21 cellular contexts compared by ENCODE assay signal in the genomic region with DNA sequence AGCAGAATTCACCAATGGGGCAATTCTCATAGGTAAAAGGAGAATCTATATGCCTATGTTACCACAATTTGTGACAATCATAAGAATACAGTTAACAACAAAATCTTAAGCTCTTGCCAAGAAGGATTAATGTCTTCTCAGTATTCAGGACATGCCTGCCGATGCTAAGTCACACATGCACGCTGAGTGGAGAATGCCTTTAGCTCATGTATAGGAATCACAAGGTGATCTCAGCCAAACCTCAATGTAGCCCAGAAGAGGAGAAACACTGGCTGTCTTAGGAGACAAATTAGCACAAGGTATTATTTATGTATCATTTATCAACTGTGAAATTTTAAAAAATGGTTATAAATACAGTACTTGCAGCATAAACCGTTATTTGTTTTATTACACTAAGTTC. TPM values are rescaled to one million over a fixed set of nuclear protein-coding genes. Genes with fewer than 3 reads are reported as not detected.
DNase-seq lines count a peak whose midpoint lies in the region; ATAC-seq, FAIRE-seq and TF ChIP-seq lines count a peak whose summit lies in the region.
"Had no signal": no experiment of that assay in that cellular context is flagged by ENCODE, and none has a peak within 500 bp of the region (broad histone marks: within the 10 kb centered on the region; RNA-seq: fewer than 3 reads in every experiment).

No MANE protein-coding gene starts in this region.

- H3K27ac ChIP-seq in HUES6 (ENCODE audit: low read depth, low read length) = no peak overlapping the region
- no peak overlapping the region for H3K27ac ChIP-seq in H1 (ENCODE audit: low read depth, low read length)
- H3K27ac ChIP-seq in iPS-20b (ENCODE audit: low read length) = no peak overlapping the region

- H2BK15ac ChIP-seq in H1 (ENCODE audit: low read length) = no peak overlapping the region

- POLR2A ChIA-PET in H1 (lab: Charles Lee; ENCODE audit: partially characterized antibody) (interaction anchor here (1.1 kb wide), 1 partner anchor 17 kb away, joined by 5 read pairs; a partner anchor contains a TSS), T-cell (lab: Charles Lee) (no interaction called here)

- WGBS in H1 (ENCODE audit: extremely low coverage in 1 of 2, insufficient coverage in 1 of 2, insufficient read length in 1 of 2, insufficient replicate concordance in 2 of 2, low coverage in 1 of 2, low lambda C conversion rate in 2 of 2, missing lambda C conversion rate in 1 of 2), 2 experiments = 60% methylated on average over 3 of the region's 3 CpGs; no CpG with 5 or more reads in 1 of the 2 experiments

- no peak overlapping the region for H4K5ac ChIP-seq in H1 (ENCODE audit: insufficient read length, low read depth, low read length)

- no peak overlapping the region for H3K23ac ChIP-seq in H1 (ENCODE audit: insufficient read length)

- no peak overlapping the region for H2AK5ac ChIP-seq in H1 (ENCODE audit: low read depth, low read length)

- H3K36me3 ChIP-seq in ES-I3 (ENCODE audit: insufficient read depth, low read length) (no peaks in the 10 kb centered on the region), HUES6 (ENCODE audit: control insufficient read depth, insufficient read depth, low read length) (no peaks in the 10 kb centered on the region; the same call in 1 of the 2 replicates), H1 (ENCODE audit: control insufficient read depth in 2 of 4, insufficient read depth in 4 of 4, low read length in 3 of 4) (peaks cover 0 to 13% (median 0%) of the 10 kb centered on the region in 4 experiments; a peak in 2 of 8 replicates), iPS-20b (ENCODE audit: insufficient read depth, low read depth, low read length) (no peaks in the 10 kb centered on the region)

- no peak overlapping the region for H3K14ac ChIP-seq in H1 (ENCODE audit: insufficient read length)

- H3K27me3 ChIP-seq in HUES6 (ENCODE audit: control insufficient read depth, insufficient read depth, low read length) (peaks cover 48% of the 10 kb centered on the region), H1 (replicated peaks in 1 of 4; ENCODE audit: control insufficient read depth in 3 of 4, extremely low read depth in 1 of 4, insufficient read depth in 3 of 4, low read length in 3 of 4) (peaks cover 1 to 14% (median 8%) of the 10 kb centered on the region in 4 experiments; a peak in 6 of 7 replicates), iPS-20b (ENCODE audit: insufficient read depth, low read length) (peaks cover 44% of the 10 kb centered on the region)

- H3K36me3 Mint-ChIP-seq in T-cell = peaks cover 6% of the 10 kb centered on the region

- peaks cover 0 to 6% of the 10 kb centered on the region in 2 experiments for H4K20me1 ChIP-seq in H1 (replicated peaks in 1 of 2; ENCODE audit: control insufficient read depth in 1 of 2, insufficient read depth in 2 of 2, low read length in 2 of 2)

- H2BK120ac ChIP-seq in H1 (replicated peaks; ENCODE audit: low read depth, low read length) = no peak overlapping the region

- no peak for TF ChIP-seq POLR2A in H1 (IDR thresholded peaks at IDR 0.05; ENCODE audit: control extremely low read depth in 1 of 2, low read depth in 2 of 2, low read length in 2 of 2)

- H3K4me1 Mint-ChIP-seq in T-cell = peaks cover 11 to 13% (median 11%) of the 10 kb centered on the region in 3 donors

- H2BK20ac ChIP-seq in H1 (ENCODE audit: low read length) = no peak overlapping the region

- no peak overlapping the region for H4K8ac ChIP-seq in H1 (ENCODE audit: extremely low read depth, insufficient read depth, low read length)

- no peak overlapping the region for H3K18ac ChIP-seq in H1 (ENCODE audit: extremely low read depth, low read length)

- H3K23me2 ChIP-seq in H1 (ENCODE audit: low read depth, low read length) = peaks cover 6% of the 10 kb centered on the region; the same call in 1 of the 2 replicates

- H3K4me2 ChIP-seq in H1 (ENCODE audit: insufficient read depth in 1 of 2, low read depth in 2 of 2, low read length in 2 of 2) = peak overlapping the region; percentile 76 to 87

- no peak for TF ChIP-seq RAD21 in H1 (IDR thresholded peaks at IDR 0.05 in 1 of 2, conservative IDR thresholded peaks at IDR 0.05 in 1 of 2; ENCODE audit: low read depth in 2 of 2, low read length in 2 of 2)

- no peak for TF ChIP-seq CTCF in H1 (IDR thresholded peaks at IDR 0.05; ENCODE audit: control extremely low read depth in 1 of 3, insufficient read depth in 1 of 3, low read depth in 1 of 3, low read length in 3 of 3)

- 0 out of 2 replicates have a peak, but pooled peaks cover 5% of the 10 kb centered on the region for H3K4me1 ChIP-seq in ES-I3 (ENCODE audit: insufficient read depth, low read length)
- no peaks in the 10 kb centered on the region for H3K4me1 ChIP-seq in HUES6 (ENCODE audit: control insufficient read depth, insufficient read depth, low read length)
- H3K4me1 ChIP-seq in H1 (replicated peaks in 1 of 4; ENCODE audit: control insufficient read depth in 3 of 4, insufficient read depth in 4 of 4, low read length in 3 of 4) = peaks cover 0 to 9% (median 2%) of the 10 kb centered on the region in 4 experiments; a peak in 3 of 7 replicates
- no peaks in the 10 kb centered on the region; the same call in 1 of the 2 replicates for H3K4me1 ChIP-seq in iPS-20b (ENCODE audit: insufficient read depth, low read length)

- H3K27me3 Mint-ChIP-seq in T-cell = peaks cover 44 to 69% of the 10 kb centered on the region in 2 donors

- DNase-seq in H1 (ENCODE audit: low read depth in 1 of 2, low spot score in 2 of 2) (no peak), NOMO-1 treated with dmso at 0.1 percent for 144 hours (lab: John Stamatoyannopoulos, UW; ENCODE audit: unreplicated experiment) (no peak), T-cell (no peak)
- DNase-seq in activated CD4-positive, CD25-positive, alpha-beta regulatory T cell treated with anti-CD3 and anti-CD28 coated beads, Interleukin-2, amount 50 U/mL, for 72 hours = no peak
- DNase-seq: CD4-positive, CD25-positive, alpha-beta regulatory T cell; IMR-90; Karpas-422; MM.1S; NCI-H1105; NCI-H1694 treated with DMSO at 0.1 percent for 48 hours; NCI-H2107; NCI-H2227 treated with DMSO at 0.1 percent for 48 hours; NCI-H524; NK-92 treated with Interleukin-12 subunit alpha and Interleukin-12 subunit beta, amount 100 ng/mL, for 24 hours; OCI-M1; SIG-M5 had no signal

- peaks cover 0 to 18% (median 11%) of the 10 kb centered on the region in 3 donors for H3K9me3 Mint-ChIP-seq in T-cell

- H3K4me3 ChIP-seq in HUES6 (ENCODE audit: low read depth, low read length) (peak overlapping the region; percentile 97), H1 (ENCODE audit: extremely low read depth in 1 of 4, insufficient read depth in 2 of 4, low read depth in 3 of 4, low read length in 4 of 4) (peak overlapping the region in 3 of 4 experiments; percentile 27 to 93 (median 78); a peak in 5 of 8 replicates), iPS-20b (ENCODE audit: low read length) (peak overlapping the region; percentile 78; the same call in 1 of the 2 replicates)

- no peak overlapping the region for H2BK12ac ChIP-seq in H1 (ENCODE audit: low read depth, low read length)

- H3K9ac ChIP-seq in ES-I3 (ENCODE audit: low read depth, low read length) (peak overlapping the region; percentile 75; the same call in 1 of the 2 replicates), HUES6 (ENCODE audit: low read length) (no peak overlapping the region), H1 (replicated peaks in 1 of 4; ENCODE audit: extremely low read depth in 1 of 4, low read depth in 3 of 4, low read length in 3 of 4) (no peak overlapping the region), iPS-20b (ENCODE audit: low read depth, low read length) (no peak overlapping the region)

- H3K79me1 ChIP-seq in H1 (ENCODE audit: low read depth, low read length) = no peaks in the 10 kb centered on the region

- no peak for TF ChIP-seq EP300 in H1 (IDR thresholded peaks at IDR 0.05; ENCODE audit: borderline replicate concordance in 1 of 2, low read depth in 2 of 2, low read length in 2 of 2)

- no peak overlapping the region for H3K4ac ChIP-seq in H1 (replicated peaks; ENCODE audit: insufficient read length, low read depth, low read length)

- no peak overlapping the region for H3K4me3 Mint-ChIP-seq in T-cell

- ATAC-seq in T-cell (replicated peaks in 1 of 4) (no peak), GM21367 (IDR thresholded peaks at IDR 0.05; ENCODE audit: unreplicated experiment) (no peak)

- no peak for FAIRE-seq in H1 (lab: Jason Lieb, UNC)
- FAIRE-seq: GM19239 had no signal

- H3K27ac Mint-ChIP-seq in T-cell = no peak overlapping the region
- H3K27ac Mint-ChIP-seq: CD4-positive, CD25-positive, alpha-beta regulatory T cell had no signal

- no peaks in the 10 kb centered on the region; the same call in 1 of the 2 replicates for H3K9me3 ChIP-seq in ES-I3 (ENCODE audit: control insufficient read depth, insufficient read depth, low read length)
- peaks cover 26% of the 10 kb centered on the region; the same call in 1 of the 2 replicates for H3K9me3 ChIP-seq in HUES6 (ENCODE audit: control insufficient read depth, insufficient read depth, low read depth, low read length)
- peaks cover 14 to 16% of the 10 kb centered on the region in 2 experiments for H3K9me3 ChIP-seq in H1 (ENCODE audit: insufficient read depth in 2 of 2, low read depth in 1 of 2, low read length in 1 of 2)
- peaks cover 16% of the 10 kb centered on the region; the same call in 1 of the 2 replicates for H3K9me3 ChIP-seq in iPS-20b (ENCODE audit: insufficient read depth, low read depth, low read length)

- H2BK5ac ChIP-seq in H1 (ENCODE audit: low read depth, low read length) = no peak overlapping the region

- H4K91ac ChIP-seq in H1 (replicated peaks; ENCODE audit: insufficient read length, low read length) = no peak overlapping the region

- H2AFZ ChIP-seq in H1 (ENCODE audit: low read length) = no peak overlapping the region

- H3K56ac ChIP-seq in H1 (replicated peaks; ENCODE audit: insufficient read length, low read depth, low read length) = no peak overlapping the region

- H3K79me2 ChIP-seq in H1 (ENCODE audit: control insufficient read depth in 1 of 2, insufficient read depth in 2 of 2, low read length in 2 of 2) = peaks cover 0 to 68% of the 10 kb centered on the region in 2 experiments; a peak in 3 of 4 replicates

- CTCF ChIA-PET in H1 (lab: Charles Lee; ENCODE audit: partially characterized antibody) (interaction anchor here (0.6 to 2.9 kb wide), 6 partner anchors 17 to 104 kb away, joined by 3 to 24 read pairs (median 6); a partner anchor contains a TSS), T-cell (lab: Charles Lee) (interaction anchor here in 1 of 2 donors (1.3 kb wide), 1 partner anchor 17 kb away, joined by 3 read pairs; a partner anchor contains a TSS)

RNA-seq across cellular contexts. Expression of a gene that starts 2.7 kb away (rescaled TPM):
- 24.6 and 26.9 TPM in 2 replicates for total RNA-seq in H1 (2021; fragmentation: NEBNext Ultra II Directional; extraction: Animal tissue kit (Norgen Biotek cat#: 25700))
- 11.5 and 22.9 TPM in 2 replicates for polyA plus RNA-seq in H1 (2011; rRNA removed)
- polyA plus RNA-seq in H1 (2011; cell fraction: cytosol; rRNA removed) = 12.3 TPM
- 13.9 TPM for polyA plus RNA-seq in H1 (2011; cell fraction: nucleus; rRNA removed)
- 22.1 to 28.6 TPM (median 25.0 TPM) in 4 replicates for polyA plus RNA-seq in H1 (2012, experiment 1 of 2)
- 4.5 TPM for polyA plus RNA-seq in H1 (2012, experiment 2 of 2)
- 4.6 TPM for polyA plus RNA-seq in H1 (2013, experiment 1 of 2)
- 4.4 TPM for polyA plus RNA-seq in H1 (2013, experiment 2 of 2)
- polyA minus RNA-seq in H1 (2011; rRNA and poly(A)+ RNA removed) = 26.2 and 55.7 TPM in 2 replicates
- polyA minus RNA-seq in H1 (2011; cell fraction: cytosol; rRNA and poly(A)+ RNA removed) = 11.0 TPM
- polyA minus RNA-seq in H1 (2011; cell fraction: nucleus; rRNA and poly(A)+ RNA removed) = 56.1 TPM
- under 1 TPM in 1 of 5 donors, not detected in 4; 0.07 TPM for total RNA-seq in T-cell
- total RNA-seq: CD4-positive, CD25-positive, alpha-beta regulatory T cell had no signal
- polyA plus RNA-seq: CD4-positive, CD25-positive, alpha-beta regulatory T cell had no signal

RNA-seq across cellular contexts. Expression of a gene that starts 16.6 kb away (rescaled TPM):
- total RNA-seq in H1 (2021; fragmentation: NEBNext Ultra II Directional; extraction: Animal tissue kit (Norgen Biotek cat#: 25700)) = 76.7 and 79.7 TPM in 2 replicates
- 20.9 and 38.9 TPM in 2 replicates for polyA plus RNA-seq in H1 (2011; rRNA removed)
- 34.4 TPM for polyA plus RNA-seq in H1 (2011; cell fraction: cytosol; rRNA removed)
- polyA plus RNA-seq in H1 (2011; cell fraction: nucleus; rRNA removed) = 15.8 TPM
- 61.9 to 112 TPM (median 66.5 TPM) in 4 replicates for polyA plus RNA-seq in H1 (2012, experiment 1 of 2)
- polyA plus RNA-seq in H1 (2012, experiment 2 of 2) = 75.7 TPM
- polyA plus RNA-seq in H1 (2013, experiment 1 of 2) = 66.8 TPM
- 67.9 TPM for polyA plus RNA-seq in H1 (2013, experiment 2 of 2)
- 47.4 and 51.0 TPM in 2 replicates for polyA minus RNA-seq in H1 (2011; rRNA and poly(A)+ RNA removed)
- polyA minus RNA-seq in H1 (2011; cell fraction: cytosol; rRNA and poly(A)+ RNA removed) = 28.5 TPM
- 47.9 TPM for polyA minus RNA-seq in H1 (2011; cell fraction: nucleus; rRNA and poly(A)+ RNA removed)
- total RNA-seq in T-cell = 10 to 100 TPM; 24.8 to 33.7 (median 26.9) TPM

Comparison
In these comparisons a context has a peak if more than half of its experiments do, and no peak if none do; other contexts are left out.
1. RNA of a gene that starts 2.7 kb away (total RNA-seq): 24.6 to 26.9 TPM in H1; 0.07 TPM in T-cell; every median in the first group is over 10 times any median in the second.
2. Peak in every context shown above with its lines, with median percentiles within 50 percentile points of each other: H3K4me3 ChIP-seq.